In the genomic region with DNA sequence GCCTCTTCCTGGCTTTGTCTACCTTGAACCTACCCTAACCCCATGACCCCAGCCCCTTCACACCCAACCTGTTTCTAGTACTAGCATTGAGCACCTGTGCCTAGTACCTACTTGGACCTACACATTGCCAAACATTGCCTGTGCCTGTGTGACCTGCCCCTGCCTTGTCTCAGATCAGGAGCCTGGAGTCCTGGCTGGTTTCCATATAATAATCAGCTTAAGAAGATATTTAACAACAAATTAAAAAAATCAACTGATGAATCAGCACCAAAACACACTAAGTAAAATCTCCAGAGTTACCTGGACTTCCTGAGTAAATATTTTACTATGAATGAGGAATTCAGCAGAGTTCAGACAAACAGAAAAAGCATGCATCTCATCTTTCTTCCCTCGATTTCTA, we compare ENCODE assay signal across 28 cellular contexts. TPM values are rescaled to one million over a fixed set of nuclear protein-coding genes. Genes with fewer than 3 reads are reported as not detected.
DNase-seq lines count a peak whose midpoint lies in the region; ATAC-seq, FAIRE-seq and TF ChIP-seq lines count a peak whose summit lies in the region.
"Had no signal": no experiment of that assay in that cellular context is flagged by ENCODE, and none has a peak within 500 bp of the region (broad histone marks: within the 10 kb centered on the region; RNA-seq: fewer than 3 reads in every experiment).

No MANE protein-coding gene starts in this region.

- in situ Hi-C loops in IMR-90 (cut with MboI; ENCODE audit: low sequenced_read_pairs) = no loop called here

- H4K20me1 ChIP-seq in IMR-90 (ENCODE audit: insufficient read depth, low read length) (peaks cover 86% of the 10 kb centered on the region), osteoblast (ENCODE audit: insufficient read depth, low read length) (peaks cover 33% of the 10 kb centered on the region)

- H4K8ac ChIP-seq in IMR-90 (ENCODE audit: low read depth in 2 of 2, low read length in 2 of 2) = no peak overlapping the region

- H3K27me3 ChIP-seq in IMR-90 (ENCODE audit: control insufficient read depth, insufficient read depth, low read length) = no peaks in the 10 kb centered on the region
- no peaks in the 10 kb centered on the region for H3K27me3 ChIP-seq in osteoblast (ENCODE audit: insufficient read depth, low read length)
- H3K27me3 ChIP-seq: BE2C, SJSA1 had no signal

- DNase-seq in IMR-90 (no peak), epithelial cell of prostate (ENCODE audit: low read depth, low spot score) (no peak), osteoblast (ENCODE audit: insufficient read length, low spot score, missing footprints) (no peak), NCI-H510A treated with DMSO at 0.1 percent for 48 hours (lab: John Stamatoyannopoulos, UW) (no peak), NCI-H187 treated with DMSO at 0.1 percent for 48 hours (lab: John Stamatoyannopoulos, UW) (no peak), GM12892 (ENCODE audit: insufficient read length) (no peak)
- DNase-seq in stimulated activated naive CD8-positive, alpha-beta T cell treated with anti-CD3 and anti-CD28 coated beads, Interleukin-15, Interleukin-2, amounts not matched to agents 100 U/mL and 50 U/mL, for 24 hours = no peak
- DNase-seq: ACHN; BE2C; CD8-positive, alpha-beta memory T cell; DMS 273 treated with DMSO at 0.1 percent for 48 hours; DMS79 treated with DMSO at 0.1 percent for 48 hours; GF-D8; Kasumi-1; NCI-H1092 treated with DMSO at 0.1 percent for 48 hours; NCI-H1436; NCI-H187; NCI-H524 treated with DMSO at 0.1 percent for 48 hours; NCI-H774; PC-9; Right ventricle myocardium superior had no signal

- no peak overlapping the region for H3K9ac ChIP-seq in IMR-90 (ENCODE audit: low read depth, low read length)

- no peak overlapping the region for H2BK20ac ChIP-seq in IMR-90 (ENCODE audit: low read depth, low read length)

- H3K56ac ChIP-seq in IMR-90 (ENCODE audit: extremely low read depth, insufficient read depth, low read length) = no peak overlapping the region

- H3K9me3 ChIP-seq in IMR-90 (ENCODE audit: control insufficient read depth, insufficient read depth, low read length) (no peaks in the 10 kb centered on the region), osteoblast (ENCODE audit: low read depth, low read length) (no peaks in the 10 kb centered on the region)
- H3K9me3 ChIP-seq: BE2C, SJSA1 had no signal

- TF ChIP-seq RAD21 in IMR-90 (IDR thresholded peaks at IDR 0.05; ENCODE audit: low read length) = no peak

- no peak for FAIRE-seq in GM12892 (lab: Jason Lieb, UNC)
- FAIRE-seq: GM12891, GM19239, HepG2, K562 had no signal

- no peak overlapping the region for H2BK5ac ChIP-seq in IMR-90 (ENCODE audit: low read depth, low read length, poor library complexity, severe bottlenecking)

- 0 out of 3 replicates have a peak overlapping the region, but pooled peaks have one; percentile 20 for H2BK15ac ChIP-seq in IMR-90 (ENCODE audit: low read depth, low read length)

- intact Hi-C loops in IMR-90 (cut with micrococcal nuclease) = no loop called here

- H2AFZ ChIP-seq in IMR-90 (replicated peaks; ENCODE audit: low read length, poor library complexity) (no peak overlapping the region), osteoblast (ENCODE audit: low read length) (no peak overlapping the region)
- H2AFZ ChIP-seq: PC-9 had no signal

- CTCF ChIA-PET in IMR-90 (lab: Yijun Ruan, JAX) = interaction anchor here (1.0 kb wide), 1 partner anchor 16 kb away, joined by 3 read pairs; no protein-coding TSS in a partner anchor

- H2BK120ac ChIP-seq in IMR-90 (ENCODE audit: low read depth, low read length) = no peak overlapping the region

- TF ChIP-seq CTCF in IMR-90 (conservative IDR thresholded peaks at IDR 0.05; ENCODE audit: low read depth, low read length) = no peak
- no peak for TF ChIP-seq CTCF in osteoblast (IDR thresholded peaks at IDR 0.05; ENCODE audit: extremely low read depth, low read depth, low read length)

- POLR2A ChIA-PET in IMR-90 (lab: Charles Lee; ENCODE audit: unreplicated experiment) = interaction anchor here (0.9 kb wide), 1 partner anchor 8 kb away, joined by 3 read pairs; no protein-coding TSS in a partner anchor

- peaks cover 94% of the 10 kb centered on the region for H3K79me2 ChIP-seq in osteoblast (ENCODE audit: insufficient read depth, low read length)

- no peak overlapping the region for H3K4ac ChIP-seq in IMR-90 (ENCODE audit: low read depth, low read length)

- H3K9me1 ChIP-seq in IMR-90 (ENCODE audit: insufficient read depth, low read length) = peaks cover 21% of the 10 kb centered on the region

- H3K4me2 ChIP-seq in IMR-90 (ENCODE audit: low read depth, low read length) = no peak overlapping the region
- no peak overlapping the region for H3K4me2 ChIP-seq in osteoblast (ENCODE audit: insufficient read depth, low read length)
- H3K4me2 ChIP-seq: PC-9 had no signal

- dilution Hi-C loops in IMR-90 (cut with HindIII; ENCODE audit: low sequenced_read_pairs, unreplicated experiment) = no loop called here

- no peak overlapping the region for H4K5ac ChIP-seq in IMR-90 (ENCODE audit: low read depth, low read length)

- H3K36me3 ChIP-seq in IMR-90 (ENCODE audit: control insufficient read depth, insufficient read depth, low read length) = peaks cover 8% of the 10 kb centered on the region
- no peaks in the 10 kb centered on the region for H3K36me3 ChIP-seq in osteoblast (ENCODE audit: insufficient read depth, low read length)
- H3K36me3 ChIP-seq: BE2C, SJSA1 had no signal

- no peak overlapping the region for H2AK9ac ChIP-seq in IMR-90 (replicated peaks; ENCODE audit: low read depth, low read length, poor library complexity)

- no peak for ATAC-seq in IMR-90 (ENCODE audit: low read depth)
- no peak for ATAC-seq in stimulated activated naive CD8-positive, alpha-beta T cell treated with anti-CD3 and anti-CD28 coated beads, Interleukin-15, Interleukin-2, amounts not matched to agents 100 U/mL and 50 U/mL, for 24 hours
- ATAC-seq: HCT116, HepG2, K562 had no signal

- peak overlapping the region; percentile 17; the same call in 1 of the 2 replicates for H3K27ac ChIP-seq in IMR-90 (ENCODE audit: insufficient read depth, low read length)
- peak overlapping the region; percentile 7 for H3K27ac ChIP-seq in epithelial cell of prostate
- H3K27ac ChIP-seq in osteoblast (ENCODE audit: low read depth, low read length) = peak overlapping the region; percentile 9
- H3K27ac ChIP-seq: PC-9, SJSA1 had no signal

- H4K91ac ChIP-seq in IMR-90 (ENCODE audit: insufficient read depth, low read depth, low read length) = no peak overlapping the region

- no peak overlapping the region for H3K4me3 ChIP-seq in IMR-90 (ENCODE audit: insufficient read depth, low read depth, low read length)
- H3K4me3 ChIP-seq in osteoblast (ENCODE audit: insufficient read depth, low read length) = no peak overlapping the region
- H3K4me3 ChIP-seq: K562, PC-9, SJSA1 had no signal

- H3K18ac ChIP-seq in IMR-90 (ENCODE audit: low read depth, low read length) = no peak overlapping the region

- no TSS peak for BruUV-seq in IMR-90 (replicated peaks; lab: Mats Ljungman, UMichigan)

- WGBS in IMR-90 (ENCODE audit: extremely low coverage in 2 of 2, insufficient read length in 1 of 2), 2 experiments = no CpG with 5 or more reads among the region's 1 CpG

- TF ChIP-seq POLR2A in IMR-90 (IDR thresholded peaks at IDR 0.05; ENCODE audit: low read depth, low read length) = no peak
- no peak for TF ChIP-seq POLR2A in GM12892 (IDR thresholded peaks at IDR 0.05; ENCODE audit: low read depth, low read length)

- H3K4me1 ChIP-seq in IMR-90 (ENCODE audit: control insufficient read depth, insufficient read depth, low read length) (peaks cover 21% of the 10 kb centered on the region), osteoblast (ENCODE audit: insufficient read depth, low read length) (peaks cover 23% of the 10 kb centered on the region)
- H3K4me1 ChIP-seq: SJSA1 had no signal

- H3K14ac ChIP-seq in IMR-90 (replicated peaks; ENCODE audit: low read depth, low read length) = peak overlapping the region; percentile 33; the same call in 1 of the 2 replicates

- no peak overlapping the region; the same call in 1 of the 2 replicates for H3K23ac ChIP-seq in IMR-90 (ENCODE audit: low read depth, low read length)

- peaks cover 9 to 48% of the 10 kb centered on the region in 2 experiments; a peak in 3 of 4 replicates for H3K79me1 ChIP-seq in IMR-90 (ENCODE audit: low read depth in 1 of 2, low read length in 2 of 2)

- H2AK5ac ChIP-seq in IMR-90 (ENCODE audit: low read depth, low read length) = peak overlapping the region; percentile 34

TF ChIP-seq in IMR-90, 13 proteins besides CTCF, POLR2A, EP300 and RAD21:
- no peak for TF ChIP-seq RCOR1 (IDR thresholded peaks at IDR 0.05; ENCODE audit: insufficient replicate concordance, low read length)
- TF ChIP-seq RFX5 (IDR thresholded peaks at IDR 0.05; ENCODE audit: low read depth, low read length) = no peak
- TF ChIP-seq, protein P1, sequence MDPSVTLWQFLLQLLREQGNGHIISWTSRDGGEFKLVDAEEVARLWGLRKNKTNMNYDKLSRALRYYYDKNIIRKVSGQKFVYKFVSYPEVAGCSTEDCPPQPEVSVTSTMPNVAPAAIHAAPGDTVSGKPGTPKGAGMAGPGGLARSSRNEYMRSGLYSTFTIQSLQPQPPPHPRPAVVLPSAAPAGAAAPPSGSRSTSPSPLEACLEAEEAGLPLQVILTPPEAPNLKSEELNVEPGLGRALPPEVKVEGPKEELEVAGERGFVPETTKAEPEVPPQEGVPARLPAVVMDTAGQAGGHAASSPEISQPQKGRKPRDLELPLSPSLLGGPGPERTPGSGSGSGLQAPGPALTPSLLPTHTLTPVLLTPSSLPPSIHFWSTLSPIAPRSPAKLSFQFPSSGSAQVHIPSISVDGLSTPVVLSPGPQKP (IDR thresholded peaks at IDR 0.05; ENCODE audit: borderline replicate concordance, low read depth, low read length) = no peak
- TF ChIP-seq MAZ (IDR thresholded peaks at IDR 0.05; ENCODE audit: borderline replicate concordance, low read depth, low read length) = no peak
- TF ChIP-seq, protein P2, sequence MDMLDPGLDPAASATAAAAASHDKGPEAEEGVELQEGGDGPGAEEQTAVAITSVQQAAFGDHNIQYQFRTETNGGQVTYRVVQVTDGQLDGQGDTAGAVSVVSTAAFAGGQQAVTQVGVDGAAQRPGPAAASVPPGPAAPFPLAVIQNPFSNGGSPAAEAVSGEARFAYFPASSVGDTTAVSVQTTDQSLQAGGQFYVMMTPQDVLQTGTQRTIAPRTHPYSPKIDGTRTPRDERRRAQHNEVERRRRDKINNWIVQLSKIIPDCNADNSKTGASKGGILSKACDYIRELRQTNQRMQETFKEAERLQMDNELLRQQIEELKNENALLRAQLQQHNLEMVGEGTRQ (IDR thresholded peaks at IDR 0.05; ENCODE audit: low read depth, low read length) = no peak
- no peak for TF ChIP-seq CHD1 (IDR thresholded peaks at IDR 0.05; ENCODE audit: low read depth, low read length)
- no peak for TF ChIP-seq BHLHE40 (IDR thresholded peaks at IDR 0.05; ENCODE audit: low read depth, low read length)
- TF ChIP-seq CEBPB (IDR thresholded peaks at IDR 0.05; ENCODE audit: low read depth, low read length) = no peak

RNA-seq across cellular contexts. Expression of a gene that starts 17.7 kb away (rescaled TPM):
- total RNA-seq in IMR-90 (2012; rRNA removed) = 260 and 315 TPM in 2 replicates
- polyA plus RNA-seq in IMR-90 (2012; rRNA removed) = 171 and 201 TPM in 2 replicates
- 102 and 130 TPM in 2 replicates for polyA plus RNA-seq in IMR-90 (2012; cell fraction: cytosol; rRNA removed)
- polyA plus RNA-seq in IMR-90 (2012; cell fraction: nucleus; rRNA removed; ENCODE audit: low replicate concordance) = 81.0 and 182 TPM in 2 replicates
- total RNA-seq in osteoblast = 119 and 151 TPM in 2 replicates
- polyA plus RNA-seq in GM12892 (2012; ENCODE audit: missing spikeins) = 0.74 TPM
- total RNA-seq: CD8-positive, alpha-beta memory T cell; HepG2; HT-29 had no signal
- polyA plus RNA-seq: CD8-positive, alpha-beta memory T cell; HepG2; K562 had no signal
